In genomic region chr4:168451744-168452394, GRCh38 we compare ENCODE assay signal across 8 cellular contexts. TPM values are rescaled to one million over a fixed set of nuclear protein-coding genes. Genes with fewer than 3 reads are reported as not detected.
DNase-seq lines count a peak whose midpoint lies in the region; ATAC-seq and TF ChIP-seq lines count a peak whose summit lies in the region.

No MANE protein-coding gene starts in this region.

- no peaks in the 10 kb centered on the region for H4K20me1 ChIP-seq in smooth muscle cell (ENCODE audit: low read depth)

- ATAC-seq in HG02870 (IDR thresholded peaks at IDR 0.05; ENCODE audit: unreplicated experiment), result no peak

- H3K36me3 ChIP-seq in HEK293 (ENCODE audit: control insufficient read depth in 2 of 2, insufficient read depth in 1 of 2, low read length in 2 of 2) (no peaks in the 10 kb centered on the region), smooth muscle cell (ENCODE audit: low read depth) (peaks cover 4% of the 10 kb centered on the region)

- POLR2A ChIA-PET in HEK293 (lab: Yijun Ruan, JAX), result interaction anchor here (1.0 to 2.3 kb wide), 2 partner anchors 12 to 28 kb away, joined by 4 to 5 read pairs; partner anchors contain the start of gene DDX60L

- no peak for TF ChIP-seq CTCF in HEK293 (tag by site-specific recombination; IDR thresholded peaks at IDR 0.05)
- TF ChIP-seq CTCF in smooth muscle cell (IDR thresholded peaks at IDR 0.05; ENCODE audit: borderline replicate concordance, insufficient read depth, poor library complexity, severe bottlenecking), result no peak

- H3K9me3 ChIP-seq in HEK293 (ENCODE audit: control insufficient read depth, insufficient read depth, low read depth, low read length) (no peaks in the 10 kb centered on the region), smooth muscle cell (replicated peaks; ENCODE audit: low read depth) (no peaks in the 10 kb centered on the region)

- H3K4me3 ChIP-seq in HEK293 (ENCODE audit: low read depth, low read length) (no peak overlapping the region), smooth muscle cell (no peak overlapping the region)

- H3K27ac ChIP-seq in HEK293 (ENCODE audit: extremely low read depth, low read depth, low read length), result no peak overlapping the region; the same call in 1 of the 2 replicates
- H3K27ac ChIP-seq in smooth muscle cell (ENCODE audit: low read depth), result no peak overlapping the region

- DNase-seq in DMS53 treated with DMSO at 0.1 percent for 48 hours (lab: John Stamatoyannopoulos, UW; ENCODE audit: unreplicated experiment) (peak; percentile 78), NCI-H510A treated with DMSO at 0.1 percent for 48 hours (lab: John Stamatoyannopoulos, UW) (peak; percentile 22), fibroblast of gingiva (ENCODE audit: low read depth) (peak; percentile 14), epidermal melanocyte (ENCODE audit: insufficient read length, low spot score) (no peak), smooth muscle cell (lab: John Stamatoyannopoulos, UW; ENCODE audit: unreplicated experiment) (no peak), NCI-H2107 (lab: John Stamatoyannopoulos, UW) (no peak)

- no peak overlapping the region for H3K4me2 ChIP-seq in smooth muscle cell

- H3K4me1 ChIP-seq in HEK293 (ENCODE audit: control insufficient read depth, insufficient read depth, low read length), result peaks cover 12% of the 10 kb centered on the region; the same call in 1 of the 2 replicates
- no peaks in the 10 kb centered on the region for H3K4me1 ChIP-seq in smooth muscle cell (ENCODE audit: low read depth)

- H2AFZ ChIP-seq in smooth muscle cell (ENCODE audit: low read depth), result no peak overlapping the region

- no peaks in the 10 kb centered on the region for H3K79me2 ChIP-seq in smooth muscle cell (ENCODE audit: low read depth)

- no peak overlapping the region for H3K9ac ChIP-seq in smooth muscle cell (ENCODE audit: low read depth)

- CTCF ChIA-PET in HEK293 (lab: Yijun Ruan, JAX), result interaction anchor here (0.7 to 0.8 kb wide), 2 partner anchors 23 to 470 kb away, joined by 3 to 4 read pairs; no protein-coding TSS in a partner anchor

- H3F3A ChIP-seq in smooth muscle cell (ENCODE audit: low read depth), result no peaks in the 10 kb centered on the region

- no peaks in the 10 kb centered on the region for H3K27me3 ChIP-seq in smooth muscle cell (ENCODE audit: low read depth)

- 60% methylated on average over 1 of the region's 1 CpG for WGBS in smooth muscle cell (ENCODE audit: low lambda C conversion rate)

TF ChIP-seq in HEK293, 187 proteins besides CTCF, POLR2A, EP300 and RAD21 (continues in another document):
- TF ChIP-seq ZNF211 (tag by site-specific recombination; IDR thresholded peaks at IDR 0.05; ENCODE audit: low read depth), result no peak
- TF ChIP-seq ZNF580 (tag by site-specific recombination; IDR thresholded peaks at IDR 0.05), result 0 out of 2 replicates have a peak, but pooled peaks have one; percentile 44
- TF ChIP-seq ZBTB21 (tag by site-specific recombination; IDR thresholded peaks at IDR 0.05), result 0 out of 2 replicates have a peak, but pooled peaks have one; percentile 11
- TF ChIP-seq MEIS1 (CRISPR knock-in tag; IDR thresholded peaks at IDR 0.05; ENCODE audit: borderline replicate concordance), result no peak
- TF ChIP-seq ZNF621 (tag by site-specific recombination; IDR thresholded peaks at IDR 0.05), result no peak
- peak; percentile 42; the same call in 1 of the 2 replicates for TF ChIP-seq ZBTB17 (tag by site-specific recombination; IDR thresholded peaks at IDR 0.05)
- TF ChIP-seq, protein P1, sequence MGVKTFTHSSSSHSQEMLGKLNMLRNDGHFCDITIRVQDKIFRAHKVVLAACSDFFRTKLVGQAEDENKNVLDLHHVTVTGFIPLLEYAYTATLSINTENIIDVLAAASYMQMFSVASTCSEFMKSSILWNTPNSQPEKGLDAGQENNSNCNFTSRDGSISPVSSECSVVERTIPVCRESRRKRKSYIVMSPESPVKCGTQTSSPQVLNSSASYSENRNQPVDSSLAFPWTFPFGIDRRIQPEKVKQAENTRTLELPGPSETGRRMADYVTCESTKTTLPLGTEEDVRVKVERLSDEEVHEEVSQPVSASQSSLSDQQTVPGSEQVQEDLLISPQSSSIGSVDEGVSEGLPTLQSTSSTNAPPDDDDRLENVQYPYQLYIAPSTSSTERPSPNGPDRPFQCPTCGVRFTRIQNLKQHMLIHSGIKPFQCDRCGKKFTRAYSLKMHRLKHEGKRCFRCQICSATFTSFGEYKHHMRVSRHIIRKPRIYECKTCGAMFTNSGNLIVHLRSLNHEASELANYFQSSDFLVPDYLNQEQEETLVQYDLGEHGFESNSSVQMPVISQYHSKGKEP (tag by site-specific recombination; IDR thresholded peaks at IDR 0.05), result no peak
- TF ChIP-seq, protein P2, sequence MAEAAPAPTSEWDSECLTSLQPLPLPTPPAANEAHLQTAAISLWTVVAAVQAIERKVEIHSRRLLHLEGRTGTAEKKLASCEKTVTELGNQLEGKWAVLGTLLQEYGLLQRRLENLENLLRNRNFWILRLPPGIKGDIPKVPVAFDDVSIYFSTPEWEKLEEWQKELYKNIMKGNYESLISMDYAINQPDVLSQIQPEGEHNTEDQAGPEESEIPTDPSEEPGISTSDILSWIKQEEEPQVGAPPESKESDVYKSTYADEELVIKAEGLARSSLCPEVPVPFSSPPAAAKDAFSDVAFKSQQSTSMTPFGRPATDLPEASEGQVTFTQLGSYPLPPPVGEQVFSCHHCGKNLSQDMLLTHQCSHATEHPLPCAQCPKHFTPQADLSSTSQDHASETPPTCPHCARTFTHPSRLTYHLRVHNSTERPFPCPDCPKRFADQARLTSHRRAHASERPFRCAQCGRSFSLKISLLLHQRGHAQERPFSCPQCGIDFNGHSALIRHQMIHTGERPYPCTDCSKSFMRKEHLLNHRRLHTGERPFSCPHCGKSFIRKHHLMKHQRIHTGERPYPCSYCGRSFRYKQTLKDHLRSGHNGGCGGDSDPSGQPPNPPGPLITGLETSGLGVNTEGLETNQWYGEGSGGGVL (tag by site-specific recombination; IDR thresholded peaks at IDR 0.05), result peak; percentile 51
- TF ChIP-seq ZNF366 (tag by site-specific recombination; conservative IDR thresholded peaks at IDR 0.05), result peak; percentile 74
- TF ChIP-seq ZNF202 (tag by site-specific recombination; IDR thresholded peaks at IDR 0.05; ENCODE audit: borderline replicate concordance), result no peak
- no peak for TF ChIP-seq ZNF501 (tag by site-specific recombination; IDR thresholded peaks at IDR 0.05)
- TF ChIP-seq REPIN1 (tag by site-specific recombination; IDR thresholded peaks at IDR 0.05; ENCODE audit: low read depth), result no peak
- no peak for TF ChIP-seq ZNF747 (tag by site-specific recombination; IDR thresholded peaks at IDR 0.05)
- 0 out of 2 replicates have a peak, but pooled peaks have one; percentile 18 for TF ChIP-seq ZBTB1 (tag by site-specific recombination; IDR thresholded peaks at IDR 0.05)
- peak; percentile 26; the same call in 1 of the 2 replicates for TF ChIP-seq TSHZ1 (tag by site-specific recombination; IDR thresholded peaks at IDR 0.05; ENCODE audit: borderline replicate concordance)
- no peak for TF ChIP-seq YY1 (tag by site-specific recombination; IDR thresholded peaks at IDR 0.05)
- TF ChIP-seq ZNF629 (tag by site-specific recombination; IDR thresholded peaks at IDR 0.05), result peak; percentile 87
- TF ChIP-seq, protein P3, sequence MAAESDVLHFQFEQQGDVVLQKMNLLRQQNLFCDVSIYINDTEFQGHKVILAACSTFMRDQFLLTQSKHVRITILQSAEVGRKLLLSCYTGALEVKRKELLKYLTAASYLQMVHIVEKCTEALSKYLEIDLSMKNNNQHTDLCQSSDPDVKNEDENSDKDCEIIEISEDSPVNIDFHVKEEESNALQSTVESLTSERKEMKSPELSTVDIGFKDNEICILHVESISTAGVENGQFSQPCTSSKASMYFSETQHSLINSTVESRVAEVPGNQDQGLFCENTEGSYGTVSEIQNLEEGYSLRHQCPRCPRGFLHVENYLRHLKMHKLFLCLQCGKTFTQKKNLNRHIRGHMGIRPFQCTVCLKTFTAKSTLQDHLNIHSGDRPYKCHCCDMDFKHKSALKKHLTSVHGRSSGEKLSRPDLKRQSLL (tag by site-specific recombination; IDR thresholded peaks at IDR 0.05), result no peak
- no peak for TF ChIP-seq ZNF2 (tag by site-specific recombination; IDR thresholded peaks at IDR 0.05)
- no peak for TF ChIP-seq GLIS2 (tag by site-specific recombination; IDR thresholded peaks at IDR 0.05)
- 0 out of 2 replicates have a peak, but pooled peaks have one; percentile 27 for TF ChIP-seq KLF10 (tag by site-specific recombination; IDR thresholded peaks at IDR 0.05)
- TF ChIP-seq ZNF585B (tag by site-specific recombination; IDR thresholded peaks at IDR 0.05), result no peak

RNA-seq across cellular contexts. Expression of gene DDX60L, which starts 28.4 kb away (rescaled TPM):
- total RNA-seq in smooth muscle cell, result 7.9 and 8.4 TPM in 2 replicates
- polyA plus RNA-seq in smooth muscle cell, result 2.2 and 3.4 TPM in 2 replicates

RNA-seq across cellular contexts. Expression of gene PALLD, which starts 45.0 kb away (rescaled TPM):
- total RNA-seq in smooth muscle cell, result 412 and 415 TPM in 2 replicates
- 354 and 360 TPM in 2 replicates for polyA plus RNA-seq in smooth muscle cell

Comparison
In these comparisons a context has a peak if more than half of its experiments do, and no peak if none do; other contexts are left out.
1. DNase-seq: peak in DMS53 treated with DMSO at 0.1 percent for 48 hours (single experiment), NCI-H510A treated with DMSO at 0.1 percent for 48 hours (single experiment) and fibroblast of gingiva (single experiment); none in epidermal melanocyte (single experiment), smooth muscle cell (single experiment) and NCI-H2107 (single experiment).